8 cellular contexts compared by ENCODE assay signal in genomic region chr20:64256282-64256947, GRCh38. TPM values are rescaled to one million over a fixed set of nuclear protein-coding genes. Genes with fewer than 3 reads are reported as not detected.
DNase-seq lines count a peak whose midpoint lies in the region; ATAC-seq and TF ChIP-seq lines count a peak whose summit lies in the region.

No MANE protein-coding gene starts in this region.

- no peaks in the 10 kb centered on the region for H3K9me3 Mint-ChIP-seq in CD8-positive, alpha-beta T cell
- no peaks in the 10 kb centered on the region for H3K9me3 Mint-ChIP-seq in endothelial cell (ENCODE audit: unreplicated experiment)

- peaks cover 60% of the 10 kb centered on the region for H3K4me1 Mint-ChIP-seq in CD8-positive, alpha-beta T cell (ENCODE audit: low read depth)
- H3K4me1 Mint-ChIP-seq in endothelial cell (ENCODE audit: unreplicated experiment) = peaks cover 49% of the 10 kb centered on the region

- no peaks in the 10 kb centered on the region for H3K36me3 ChIP-seq in CD8-positive, alpha-beta T cell (ENCODE audit: insufficient read depth, low read length)
- no peaks in the 10 kb centered on the region; the same call in 1 of the 2 replicates for H3K36me3 ChIP-seq in OCI-LY1 (ENCODE audit: insufficient read depth, low read length)
- H3K36me3 ChIP-seq in neuronal stem cell (replicated peaks in 1 of 2; ENCODE audit: control insufficient read depth in 2 of 2, insufficient read depth in 2 of 2, low read length in 2 of 2) = peaks cover 3 to 14% of the 10 kb centered on the region in 2 donors

- peak overlapping the region; percentile 70 for H3K27ac ChIP-seq in CD8-positive, alpha-beta T cell (ENCODE audit: low read depth, low read length)
- H3K27ac ChIP-seq in OCI-LY1 (ENCODE audit: low read depth, low read length, poor library complexity, severe bottlenecking) (peak overlapping the region; percentile 30), neuronal stem cell (replicated peaks; ENCODE audit: low read length) (no peak overlapping the region)

- POLR2A ChIA-PET in CD8-positive, alpha-beta T cell (lab: Charles Lee) = interaction anchor here (0.9 to 1.4 kb wide), 4 partner anchors 12 to 392 kb away, joined by 3 to 6 read pairs (median 4); partner anchors contain the start of gene TPD52L2

- H3K27ac Mint-ChIP-seq in CD8-positive, alpha-beta T cell = peak overlapping the region; percentile 94
- peak overlapping the region; percentile 83 for H3K27ac Mint-ChIP-seq in endothelial cell (ENCODE audit: unreplicated experiment)

- H3K9me3 ChIP-seq in CD8-positive, alpha-beta T cell (ENCODE audit: low read length) = no peaks in the 10 kb centered on the region
- H3K9me3 ChIP-seq in OCI-LY1 (ENCODE audit: low read length) = no peaks in the 10 kb centered on the region
- no peaks in the 10 kb centered on the region for H3K9me3 ChIP-seq in neuronal stem cell (replicated peaks in 1 of 2; ENCODE audit: control insufficient read depth in 2 of 2, insufficient read depth in 1 of 2, low read depth in 1 of 2, low read length in 2 of 2)

- peak overlapping the region; percentile 91 for H3K4me2 ChIP-seq in OCI-LY1 (ENCODE audit: low read length)
- peak overlapping the region; percentile 71 for H3K4me2 ChIP-seq in neuronal stem cell (ENCODE audit: insufficient read depth, low read length, poor library complexity, severe bottlenecking)

- peak overlapping the region; percentile 90 for H3K9ac ChIP-seq in OCI-LY1 (ENCODE audit: low read length)
- H3K9ac ChIP-seq in neuronal stem cell (ENCODE audit: low read depth, low read length, poor library complexity) = no peak overlapping the region

- peaks cover 5% of the 10 kb centered on the region for H3K79me1 ChIP-seq in neuronal stem cell (ENCODE audit: low read depth, low read length)

- whole genome bisulfite sequencing in neuronal stem cell (ENCODE audit: extremely low coverage in 2 of 2, insufficient read length in 2 of 2, insufficient replicate concordance in 1 of 2), 2 donors = no CpG with 5 or more reads among the region's 16 CpGs

- H2AFZ ChIP-seq in OCI-LY1 (ENCODE audit: low read length) (0 out of 2 replicates have a peak overlapping the region, but pooled peaks have one; percentile 44), neuronal stem cell (ENCODE audit: low read length) (peak overlapping the region; percentile 99)

- TF ChIP-seq CTCF in CD8-positive, alpha-beta T cell (IDR thresholded peaks at IDR 0.05) = no peak
- TF ChIP-seq CTCF in OCI-LY1 (IDR thresholded peaks at IDR 0.05; ENCODE audit: low read length) (no peak), endothelial cell (IDR thresholded peaks at IDR 0.05; ENCODE audit: unreplicated experiment) (no peak)

- no peaks in the 10 kb centered on the region for H3K27me3 ChIP-seq in CD8-positive, alpha-beta T cell (ENCODE audit: insufficient read depth, low read length)
- H3K27me3 ChIP-seq in OCI-LY1 (ENCODE audit: insufficient read depth, low read length) (no peaks in the 10 kb centered on the region), neuronal stem cell (ENCODE audit: control insufficient read depth in 3 of 3, insufficient read depth in 3 of 3, low read depth in 1 of 3, low read length in 3 of 3) (peaks cover 0 to 2% (median 0%) of the 10 kb centered on the region in 3 experiments)

- H3K18ac ChIP-seq in neuronal stem cell (ENCODE audit: low read length) = no peak overlapping the region

- peaks cover 60% of the 10 kb centered on the region for H3K4me1 ChIP-seq in CD8-positive, alpha-beta T cell (ENCODE audit: insufficient read depth, low read length)
- H3K4me1 ChIP-seq in OCI-LY1 (ENCODE audit: insufficient read depth, low read length, severe bottlenecking) (peaks cover 51% of the 10 kb centered on the region), neuronal stem cell (ENCODE audit: control insufficient read depth in 2 of 2, insufficient read depth in 1 of 2, low read depth in 1 of 2, low read length in 2 of 2) (peaks cover 7% of the 10 kb centered on the region in 2 donors)

- peak; percentile 10 for ATAC-seq in CD8-positive, alpha-beta T cell
- ATAC-seq in HG02798 (IDR thresholded peaks at IDR 0.05; ENCODE audit: poor library complexity, unreplicated experiment) = no peak

- CTCF ChIA-PET in CD8-positive, alpha-beta T cell (lab: Charles Lee) = interaction anchor here (1.2 to 1.6 kb wide), 2 partner anchors 9 to 22 kb away, joined by 3 read pairs; no protein-coding TSS in a partner anchor

- H4K91ac ChIP-seq in neuronal stem cell (ENCODE audit: low read depth, low read length, poor library complexity) = no peak overlapping the region

- peak overlapping the region; percentile 89 for H3K4me3 Mint-ChIP-seq in CD8-positive, alpha-beta T cell
- H3K4me3 Mint-ChIP-seq in endothelial cell (ENCODE audit: unreplicated experiment) = peak overlapping the region; percentile 93

- H2BK15ac ChIP-seq in neuronal stem cell (ENCODE audit: low read length) = no peak overlapping the region

- H3K27me3 Mint-ChIP-seq in CD8-positive, alpha-beta T cell (ENCODE audit: low read depth) = peaks cover 10% of the 10 kb centered on the region
- H3K27me3 Mint-ChIP-seq in endothelial cell (ENCODE audit: unreplicated experiment) = peaks cover 6% of the 10 kb centered on the region

- H2BK5ac ChIP-seq in neuronal stem cell (ENCODE audit: low read length) = no peak overlapping the region

- H3K4ac ChIP-seq in neuronal stem cell (ENCODE audit: low read length) = no peak overlapping the region

- H3K23ac ChIP-seq in neuronal stem cell (ENCODE audit: low read depth, low read length, poor library complexity) = no peak overlapping the region

- H3K9me2 ChIP-seq in OCI-LY1 (ENCODE audit: low read depth, low read length) = no peaks in the 10 kb centered on the region

- H4K8ac ChIP-seq in neuronal stem cell (ENCODE audit: low read depth, low read length) = no peak overlapping the region

- no peak for DNase-seq in CD8-positive, alpha-beta T cell
- DNase-seq in endothelial cell (ENCODE audit: low spot score) = no peak
- DNase-seq in neuronal stem cell (ENCODE audit: low spot score) = no peak
- no peak for DNase-seq in superior temporal gyrus (ENCODE audit: extremely low spot score)
- no peak for DNase-seq in NCI-H2107 treated with DMSO at 0.1 percent for 48 hours (lab: John Stamatoyannopoulos, UW; ENCODE audit: unreplicated experiment)
- DNase-seq in LoVo (ENCODE audit: low spot score) = no peak

- H3K14ac ChIP-seq in neuronal stem cell (ENCODE audit: low read length) = no peak overlapping the region

- no peak overlapping the region for H2AK5ac ChIP-seq in neuronal stem cell (ENCODE audit: low read depth, low read length)

- H2BK12ac ChIP-seq in neuronal stem cell (ENCODE audit: low read length) = no peak overlapping the region

- H4K20me1 ChIP-seq in OCI-LY1 (ENCODE audit: insufficient read depth, low read length) = no peaks in the 10 kb centered on the region

- intact Hi-C loops in CD8-positive, alpha-beta T cell (cut with DNase I, micrococcal nuclease) = loop anchor here (5.0 kb wide), 2 partner anchors 174 to 604 kb away; partner anchors contain the start of genes LKAAEAR1 (in 1 of the 2), OPRL1 (in 1 of the 2) and STMN3 (in 1 of the 2)

- no peaks in the 10 kb centered on the region for H3F3A ChIP-seq in OCI-LY1 (ENCODE audit: insufficient read depth, low read length)

- H3K4me3 ChIP-seq in CD8-positive, alpha-beta T cell (ENCODE audit: low read depth, low read length) = peak overlapping the region; percentile 71
- peak overlapping the region; percentile 82 for H3K4me3 ChIP-seq in OCI-LY1 (ENCODE audit: low read depth, low read length, poor library complexity, severe bottlenecking)
- peak overlapping the region; percentile 92 for H3K4me3 ChIP-seq in neuronal stem cell (ENCODE audit: low read length in 2 of 2)

- no peak overlapping the region for H2BK120ac ChIP-seq in neuronal stem cell (ENCODE audit: low read depth, low read length)

- peaks cover 10% of the 10 kb centered on the region; the same call in 1 of the 2 replicates for H3K79me2 ChIP-seq in OCI-LY1 (ENCODE audit: insufficient read depth, low read length)

- H3K36me3 Mint-ChIP-seq in CD8-positive, alpha-beta T cell = peaks cover 27% of the 10 kb centered on the region
- H3K36me3 Mint-ChIP-seq in endothelial cell (ENCODE audit: low read depth, unreplicated experiment) = peaks cover 5% of the 10 kb centered on the region

RNA-seq across cellular contexts. Expression of gene PCMTD2, which starts 0.9 kb away (rescaled TPM):
- total RNA-seq in CD8-positive, alpha-beta T cell = 10 to 100 TPM; 56.3 to 64.1 TPM
- 104 TPM for total RNA-seq in endothelial cell (ENCODE audit: unreplicated experiment)
- 40.9 TPM for polyA plus RNA-seq in neuronal stem cell (2013, experiment 1 of 2)
- polyA plus RNA-seq in neuronal stem cell (2013, experiment 2 of 2) = 42.6 TPM
